ENCODE assay signal across 8 cellular contexts in the genomic region with DNA sequence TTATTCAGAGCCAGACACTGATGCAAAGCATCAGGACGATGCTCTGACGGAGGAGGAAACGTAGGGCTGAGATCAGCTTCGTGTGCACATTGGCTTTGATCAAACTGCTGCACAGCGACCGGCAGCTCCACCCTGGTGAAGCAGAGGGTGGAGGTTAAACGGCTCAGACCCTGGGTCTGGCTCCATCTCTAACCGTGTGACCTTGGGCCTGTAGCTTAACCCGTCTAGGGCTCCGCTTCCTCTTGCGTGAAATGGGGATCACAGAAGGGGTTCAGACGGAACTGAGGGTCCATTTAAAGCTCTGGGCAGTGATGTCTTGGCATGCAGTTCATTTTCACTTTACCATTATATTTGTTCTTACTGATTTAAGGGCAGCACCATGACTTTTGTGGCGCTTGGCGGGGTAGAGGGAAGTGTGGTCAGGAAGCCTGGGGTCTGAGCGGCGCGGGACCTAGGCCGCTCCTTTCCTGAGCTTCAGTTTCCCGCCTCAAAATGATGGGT. TPM values are rescaled to one million over a fixed set of nuclear protein-coding genes. Genes with fewer than 3 reads are reported as not detected.
DNase-seq lines count a peak whose midpoint lies in the region; ATAC-seq and TF ChIP-seq lines count a peak whose summit lies in the region.

No MANE protein-coding gene starts in this region.

- H3K36me3 ChIP-seq in liver (ENCODE audit: control insufficient read depth in 4 of 4, insufficient read depth in 3 of 4, low read depth in 1 of 4, low read length in 3 of 4): no peaks in the 10 kb centered on the region

- ATAC-seq in GM18511 (IDR thresholded peaks at IDR 0.05; ENCODE audit: unreplicated experiment) (peak; percentile 34), HG03439 (IDR thresholded peaks at IDR 0.05; ENCODE audit: unreplicated experiment) (peak; percentile 26)

- H3K9me3 ChIP-seq in liver (ENCODE audit: control insufficient read depth in 4 of 4, low read length in 3 of 4): no peaks in the 10 kb centered on the region

- DNase-seq in ACHN: peak; percentile 5
- peak; percentile 3 to 16 for DNase-seq in cardiac fibroblast (ENCODE audit: low read depth in 2 of 2)
- peak; percentile 34 to 72 (median 58) for DNase-seq in stimulated activated naive CD4-positive, alpha-beta T cell (lab: John Stamatoyannopoulos, UW)
- no peak for DNase-seq in putamen (ENCODE audit: low spot score)

- H3K4me3 ChIP-seq in cardiac fibroblast (replicated peaks in 1 of 2; ENCODE audit: low read depth in 2 of 2, low read length in 2 of 2) (peak overlapping the region; percentile 84 to 87), liver (ENCODE audit: low read depth in 1 of 3, low read length in 3 of 3) (peak overlapping the region; percentile 68 to 90 (median 82))

- 10% methylated on average over 19 of the region's 19 CpGs for WGBS in liver

- in situ Hi-C loops in ACHN (cut with HindIII; ENCODE audit: low pct_ligation_motif_present, low pct_unique_long_range_greater_than_20kb, low sequenced_read_pairs): no loop called here

- peaks cover 17% of the 10 kb centered on the region for H3K36me3 Mint-ChIP-seq in T-helper 1 cell treated with Interleukin-12 subunit alpha and Interleukin-12 subunit beta and Interleukin-4 antibody, amounts not matched to agents 30 μg/mL and 1 μg/mL, for 36 hours (ENCODE audit: low read depth)

- H3K27ac Mint-ChIP-seq in T-helper 1 cell treated with Interleukin-12 subunit alpha and Interleukin-12 subunit beta and Interleukin-4 antibody, amounts not matched to agents 30 μg/mL and 1 μg/mL, for 36 hours: peak overlapping the region; percentile 97

- H3K9ac ChIP-seq in liver (ENCODE audit: low read depth in 1 of 2, low read length in 2 of 2): peak overlapping the region in 1 of 2 donors; percentile 28

- no peak for TF ChIP-seq RAD21 in liver (IDR thresholded peaks at IDR 0.05)

- no peaks in the 10 kb centered on the region for H3K27me3 ChIP-seq in liver (ENCODE audit: control insufficient read depth in 4 of 4, insufficient read depth in 4 of 4, low read length in 3 of 4)

- peaks cover 0 to 9% (median 5%) of the 10 kb centered on the region in 4 donors for H3K4me1 ChIP-seq in liver (ENCODE audit: control insufficient read depth in 4 of 4, insufficient read depth in 4 of 4, low read length in 3 of 4)

- TF ChIP-seq CTCF in cardiac fibroblast (IDR thresholded peaks at IDR 0.05; ENCODE audit: low read depth, low read length): no peak
- TF ChIP-seq CTCF in liver (IDR thresholded peaks at IDR 0.05; ENCODE audit: low read depth, low read length, missing input control): no peak

- no peaks in the 10 kb centered on the region for H3K9me3 Mint-ChIP-seq in T-helper 1 cell treated with Interleukin-12 subunit alpha and Interleukin-12 subunit beta and Interleukin-4 antibody, amounts not matched to agents 30 μg/mL and 1 μg/mL, for 36 hours

- H3K27me3 Mint-ChIP-seq in T-helper 1 cell treated with Interleukin-12 subunit alpha and Interleukin-12 subunit beta and Interleukin-4 antibody, amounts not matched to agents 30 μg/mL and 1 μg/mL, for 36 hours (ENCODE audit: low read depth): peaks cover 4% of the 10 kb centered on the region

- H3K4me3 Mint-ChIP-seq in T-helper 1 cell treated with Interleukin-12 subunit alpha and Interleukin-12 subunit beta and Interleukin-4 antibody, amounts not matched to agents 30 μg/mL and 1 μg/mL, for 36 hours: peak overlapping the region; percentile 98

- H3K4me1 Mint-ChIP-seq in T-helper 1 cell treated with Interleukin-12 subunit alpha and Interleukin-12 subunit beta and Interleukin-4 antibody, amounts not matched to agents 30 μg/mL and 1 μg/mL, for 36 hours (ENCODE audit: low read depth): peaks cover 26% of the 10 kb centered on the region

- H3K27ac ChIP-seq in liver (ENCODE audit: low read depth in 1 of 2, low read length in 2 of 2): no peak overlapping the region

TF ChIP-seq in liver, 16 proteins besides CTCF, POLR2A, EP300 and RAD21:
- TF ChIP-seq, protein P1, sequence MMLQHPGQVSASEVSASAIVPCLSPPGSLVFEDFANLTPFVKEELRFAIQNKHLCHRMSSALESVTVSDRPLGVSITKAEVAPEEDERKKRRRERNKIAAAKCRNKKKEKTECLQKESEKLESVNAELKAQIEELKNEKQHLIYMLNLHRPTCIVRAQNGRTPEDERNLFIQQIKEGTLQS (IDR thresholded peaks at IDR 0.05): no peak
- no peak for TF ChIP-seq HNF4G (IDR thresholded peaks at IDR 0.05)
- no peak for TF ChIP-seq FOXA2 (IDR thresholded peaks at IDR 0.05)
- TF ChIP-seq, protein P2, sequence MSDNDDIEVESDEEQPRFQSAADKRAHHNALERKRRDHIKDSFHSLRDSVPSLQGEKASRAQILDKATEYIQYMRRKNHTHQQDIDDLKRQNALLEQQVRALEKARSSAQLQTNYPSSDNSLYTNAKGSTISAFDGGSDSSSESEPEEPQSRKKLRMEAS (IDR thresholded peaks at IDR 0.05): no peak
- no peak for TF ChIP-seq EGR1 (IDR thresholded peaks at IDR 0.05; ENCODE audit: low read depth in 2 of 2)

RNA-seq across cellular contexts. Expression of a gene that starts 0.6 kb away (rescaled TPM):
- total RNA-seq in liver: 10 to 100 TPM in 1 of 2 donors, 1 to 10 TPM in 1; 3.3 to 14.7 TPM
- under 1 TPM; 0.60 to 0.71 TPM for polyA plus RNA-seq in liver
